In the genomic region with DNA sequence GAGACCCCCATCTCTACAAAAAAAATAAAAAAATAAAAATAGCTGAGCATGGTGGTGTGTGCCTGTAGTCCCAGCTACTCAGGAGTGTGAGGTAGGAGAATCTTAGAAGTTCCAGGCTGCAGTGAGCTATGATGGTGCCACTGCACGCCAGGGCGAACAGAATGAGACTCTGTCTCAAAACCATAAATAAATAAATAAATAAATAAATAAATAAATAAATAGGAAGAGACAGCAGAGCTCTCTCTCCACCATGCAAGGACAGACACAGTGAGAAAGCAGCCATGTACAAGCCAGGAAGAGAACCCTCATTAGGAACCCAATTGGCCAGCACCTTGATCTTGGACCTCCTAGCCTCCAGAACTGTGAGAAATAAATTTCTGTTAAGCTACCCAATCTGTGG, we compare ENCODE assay signal across 32 cellular contexts. TPM values are rescaled to one million over a fixed set of nuclear protein-coding genes. Genes with fewer than 3 reads are reported as not detected.
DNase-seq lines count a peak whose midpoint lies in the region; ATAC-seq, FAIRE-seq and TF ChIP-seq lines count a peak whose summit lies in the region.
"Had no signal": no experiment of that assay in that cellular context is flagged by ENCODE, and none has a peak within 500 bp of the region (broad histone marks: within the 10 kb centered on the region; RNA-seq: fewer than 3 reads in every experiment).

No MANE protein-coding gene starts in this region.

- intact Hi-C loops in spleen (cut with DNase I; ENCODE audit: low total_unique reads): no loop called here
- intact Hi-C loops in left ventricle myocardium superior (cut with micrococcal nuclease): no loop called here
- intact Hi-C loops in left lung (cut with DNase I): no loop called here

- H4K20me1 ChIP-seq in Karpas-422 (ENCODE audit: insufficient read depth, low read depth, low read length): no peaks in the 10 kb centered on the region
- H4K20me1 ChIP-seq: BLaER1; BLaER1 treated with 17β-estradiol and CSF1 and Interleukin-3, amounts not matched to agents 10 nM and 100 nM had no signal

- H3K9me3 ChIP-seq in A549 (no peaks in the 10 kb centered on the region), HEK293 (ENCODE audit: control insufficient read depth, insufficient read depth, low read depth, low read length) (no peaks in the 10 kb centered on the region), Karpas-422 (ENCODE audit: low read length) (no peaks in the 10 kb centered on the region), spleen (no peaks in the 10 kb centered on the region), left lung (no peaks in the 10 kb centered on the region)
- H3K9me3 ChIP-seq: BE2C; BLaER1; BLaER1 treated with 17β-estradiol and CSF1 and Interleukin-3, amounts not matched to agents 10 nM and 100 nM; Caco-2 had no signal

- FAIRE-seq in A549 (lab: Jason Lieb, UNC): no peak
- FAIRE-seq: A204.1, D721Med had no signal

- CTCF ChIA-PET in A549 (lab: Yijun Ruan, JAX) (interaction anchor here (1.0 to 1.1 kb wide), 2 partner anchors 9 to 321 kb away, joined by 3 read pairs; no protein-coding TSS in a partner anchor), HEK293 (lab: Yijun Ruan, JAX) (no interaction called here)

- peaks cover 5 to 9% of the 10 kb centered on the region in 2 experiments; a peak in 2 of 3 replicates for H3K36me3 ChIP-seq in HEK293 (ENCODE audit: control insufficient read depth in 2 of 2, insufficient read depth in 1 of 2, low read length in 2 of 2)
- H3K36me3 ChIP-seq in Karpas-422 (ENCODE audit: insufficient read depth, low read length): no peaks in the 10 kb centered on the region; the same call in 1 of the 2 replicates
- peaks cover 0 to 62% (median 19%) of the 10 kb centered on the region in 6 donors for H3K36me3 ChIP-seq in spleen
- peaks cover 0 to 19% of the 10 kb centered on the region in 2 donors for H3K36me3 ChIP-seq in left lung

- H3K4me3 ChIP-seq in A549 (no peak overlapping the region), HEK293 (ENCODE audit: low read depth, low read length) (no peak overlapping the region), Karpas-422 (ENCODE audit: low read length) (no peak overlapping the region), spleen (no peak overlapping the region), left lung (no peak overlapping the region)
- H3K4me3 ChIP-seq: BLaER1; BLaER1 treated with 17β-estradiol and CSF1 and Interleukin-3, amounts not matched to agents 10 nM and 100 nM had no signal

- no peak overlapping the region for H3K9ac ChIP-seq in Karpas-422 (ENCODE audit: low read length)
- H3K9ac ChIP-seq: BLaER1; BLaER1 treated with 17β-estradiol and CSF1 and Interleukin-3, amounts not matched to agents 10 nM and 100 nM had no signal

- ATAC-seq in A549 (no peak), left ventricle myocardium superior (no peak), left lung (no peak)
- ATAC-seq: CD8-positive, alpha-beta T cell had no signal

- no peak for TF ChIP-seq EP300 in A549 (IDR thresholded peaks at IDR 0.05)

- H3K4me1 ChIP-seq in A549: peaks cover 17% of the 10 kb centered on the region; the same call in 2 of the 3 replicates
- H3K4me1 ChIP-seq in HEK293 (ENCODE audit: control insufficient read depth, insufficient read depth, low read length): peaks cover 12% of the 10 kb centered on the region
- H3K4me1 ChIP-seq in Karpas-422 (ENCODE audit: low read length): peaks cover 5% of the 10 kb centered on the region
- H3K4me1 ChIP-seq in spleen: peaks cover 0 to 10% (median 8%) of the 10 kb centered on the region in 6 donors
- peaks cover 0 to 8% of the 10 kb centered on the region in 2 donors for H3K4me1 ChIP-seq in left lung
- H3K4me1 ChIP-seq: Caco-2 had no signal

- H3K4me2 ChIP-seq in A549 (no peak overlapping the region), Karpas-422 (ENCODE audit: low read depth, low read length, poor library complexity, severe bottlenecking) (no peak overlapping the region)
- H3K4me2 ChIP-seq: BLaER1; BLaER1 treated with 17β-estradiol and CSF1 and Interleukin-3, amounts not matched to agents 10 nM and 100 nM had no signal

- POLR2A ChIA-PET in A549 (lab: Yijun Ruan, JAX) (interaction anchor here (1.0 kb wide), 1 partner anchor 27 kb away, joined by 3 read pairs; the partner anchor contains the start of gene MAP2K5), HEK293 (lab: Yijun Ruan, JAX) (no interaction called here)

- H3K79me2 ChIP-seq in Karpas-422 (ENCODE audit: low read length): peaks cover 3% of the 10 kb centered on the region; the same call in 1 of the 2 replicates

- WGBS in A549 (ENCODE audit: missing lambda C conversion rate): 98% methylated on average over 2 of the region's 2 CpGs
- WGBS in spleen, 5 donors: 92 to 100% (median 96%) methylated on average over 2 of the region's 2 CpGs

- H3K27me3 ChIP-seq in Karpas-422 (ENCODE audit: low read length) (no peaks in the 10 kb centered on the region), spleen (replicated peaks in 1 of 7) (no peaks in the 10 kb centered on the region), left lung (no peaks in the 10 kb centered on the region)
- H3K27me3 ChIP-seq: BE2C; BLaER1; BLaER1 treated with 17β-estradiol and CSF1 and Interleukin-3, amounts not matched to agents 10 nM and 100 nM had no signal

- H2AFZ ChIP-seq in Karpas-422 (ENCODE audit: low read length): no peak overlapping the region

- no peaks in the 10 kb centered on the region for H3K9me2 ChIP-seq in Karpas-422 (replicated peaks; ENCODE audit: insufficient read depth, low read length)

- H3K27ac ChIP-seq in A549 (no peak overlapping the region), HEK293 (ENCODE audit: extremely low read depth, low read depth, low read length) (no peak overlapping the region), Karpas-422 (ENCODE audit: low read length) (no peak overlapping the region), spleen (no peak overlapping the region), left lung (no peak overlapping the region)
- H3K27ac ChIP-seq: 22Rv1; BLaER1; BLaER1 treated with 17β-estradiol and CSF1 and Interleukin-3, amounts not matched to agents 10 nM and 100 nM; C4-2B had no signal

- DNase-seq in A549 (ENCODE audit: low read depth in 1 of 2, low spot score in 1 of 2) (no peak), Karpas-422 (peak; percentile 6), spleen (no peak), left ventricle myocardium superior (no peak), left lung (no peak)
- DNase-seq: 8988T; ACHN; AML-193; BE2C; C1 segment of cervical spinal cord; Caco-2; Calu3; CD4-positive, alpha-beta memory T cell; CD4-positive, alpha-beta T cell; CD4-positive, CD25-positive, alpha-beta regulatory T cell; CD8-positive, alpha-beta memory T cell; CD8-positive, alpha-beta T cell; COR-L47; DMS 273 treated with DMSO at 0.1 percent for 48 hours; DMS153; DMS53; DMS79; DMS79 treated with DMSO at 0.1 percent for 48 hours; DND-41; EL had no signal

- TF ChIP-seq POLR2A in A549 (IDR thresholded peaks at IDR 0.05; ENCODE audit: low read length) (no peak), spleen (IDR thresholded peaks at IDR 0.05) (no peak)

- TF ChIP-seq CTCF in A549 (IDR thresholded peaks at IDR 0.05) (no peak), HEK293 (tag by site-specific recombination; IDR thresholded peaks at IDR 0.05) (no peak), spleen (IDR thresholded peaks at IDR 0.05 in 8 of 11, conservative IDR thresholded peaks at IDR 0.05 in 3 of 11) (no peak), left lung (IDR thresholded peaks at IDR 0.05) (no peak)

- TF ChIP-seq RAD21 in A549 (conservative IDR thresholded peaks at IDR 0.05 in 1 of 2, IDR thresholded peaks at IDR 0.05 in 1 of 2): no peak

TF ChIP-seq in A549, 52 proteins besides CTCF, POLR2A, EP300 and RAD21:
- TF ChIP-seq ZC3H11A (IDR thresholded peaks at IDR 0.05) (peak; percentile 90), TP53 (CRISPR knock-in tag; IDR thresholded peaks at IDR 0.05) (no peak)
TF ChIP-seq in A549: peak in this region for 1.

TF ChIP-seq in HEK293, 187 proteins besides CTCF, POLR2A, EP300 and RAD21 (continues in another document):
- TF ChIP-seq, protein P1, sequence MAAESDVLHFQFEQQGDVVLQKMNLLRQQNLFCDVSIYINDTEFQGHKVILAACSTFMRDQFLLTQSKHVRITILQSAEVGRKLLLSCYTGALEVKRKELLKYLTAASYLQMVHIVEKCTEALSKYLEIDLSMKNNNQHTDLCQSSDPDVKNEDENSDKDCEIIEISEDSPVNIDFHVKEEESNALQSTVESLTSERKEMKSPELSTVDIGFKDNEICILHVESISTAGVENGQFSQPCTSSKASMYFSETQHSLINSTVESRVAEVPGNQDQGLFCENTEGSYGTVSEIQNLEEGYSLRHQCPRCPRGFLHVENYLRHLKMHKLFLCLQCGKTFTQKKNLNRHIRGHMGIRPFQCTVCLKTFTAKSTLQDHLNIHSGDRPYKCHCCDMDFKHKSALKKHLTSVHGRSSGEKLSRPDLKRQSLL (tag by site-specific recombination; IDR thresholded peaks at IDR 0.05): no peak
- TF ChIP-seq ZNF48 (tag by site-specific recombination; IDR thresholded peaks at IDR 0.05): no peak
- peak; percentile 71; the same call in 1 of the 2 replicates for TF ChIP-seq ZNF560 (tag by site-specific recombination; IDR thresholded peaks at IDR 0.05; ENCODE audit: borderline replicate concordance)
- TF ChIP-seq MZF1 (tag by site-specific recombination; IDR thresholded peaks at IDR 0.05; ENCODE audit: borderline replicate concordance): no peak; the same call in 1 of the 2 replicates

RNA-seq across cellular contexts. Expression of gene C15orf61, which starts 5.4 kb away (rescaled TPM):
- polyA plus RNA-seq in A549 (2011; rRNA removed): 3.7 and 5.9 TPM in 2 replicates
- 6.8 and 9.3 TPM in 2 replicates for polyA plus RNA-seq in A549 (2012; cell fraction: cytosol; rRNA removed)
- 4.2 and 7.0 TPM in 2 replicates for polyA plus RNA-seq in A549 (2012; cell fraction: nucleus; rRNA removed)
- polyA plus RNA-seq in A549 (2017; fragmentation: RNase III; extraction: RNeasy Plus Mini Kit Qiagen cat#74134 plus additional on column Dnase treatment): 3.6 to 3.7 TPM (median 3.6 TPM) in 3 replicates
- 3.1 and 4.4 TPM in 2 replicates for polyA minus RNA-seq in A549 (2011; rRNA and poly(A)+ RNA removed)
- total RNA-seq in Karpas-422 (2014; rRNA removed; shearing (Covaris generic); ENCODE audit: low replicate concordance): 13.3 and 19.7 TPM in 2 replicates
- 1 to 10 TPM; 2.8 to 10.0 (median 4.6) TPM for total RNA-seq in spleen
- polyA plus RNA-seq in spleen: 1 to 10 TPM in 2 of 3 donors, under 1 TPM in 1; 0.87 to 1.5 (median 1.5) TPM
- 13.6 TPM for total RNA-seq in left ventricle myocardium superior
- 1 to 10 TPM; 5.8 to 6.9 TPM for total RNA-seq in left lung

RNA-seq across cellular contexts. Expression of gene MAP2K5, which starts 26.9 kb away (rescaled TPM):
- polyA plus RNA-seq in A549 (2011; rRNA removed) (7.8 and 9.2 TPM in 2 replicates), A549 (2017; fragmentation: RNase III; extraction: RNeasy Plus Mini Kit Qiagen cat#74134 plus additional on column Dnase treatment) (10.2 to 12.2 TPM (median 11.0 TPM) in 3 replicates), spleen (10 to 100 TPM in 2 of 3 donors, 1 to 10 TPM in 1; 8.4 to 11.0 (median 10.2) TPM)
- polyA plus RNA-seq in A549 (2012; cell fraction: cytosol; rRNA removed): 5.7 and 7.8 TPM in 2 replicates
- polyA plus RNA-seq in A549 (2012; cell fraction: nucleus; rRNA removed): 7.8 and 8.1 TPM in 2 replicates
- 11.4 and 13.8 TPM in 2 replicates for polyA minus RNA-seq in A549 (2011; rRNA and poly(A)+ RNA removed)
- total RNA-seq in Karpas-422 (2014; rRNA removed; shearing (Covaris generic); ENCODE audit: low replicate concordance): 32.0 and 32.1 TPM in 2 replicates
- total RNA-seq in spleen (10 to 100 TPM in 6 of 7 donors, 1 to 10 TPM in 1; 9.5 to 30.4 (median 18.0) TPM), left ventricle myocardium superior (22.0 TPM), left lung (10 to 100 TPM; 13.5 to 17.0 TPM)

Comparison
In these comparisons a context has a peak if more than half of its experiments do, and no peak if none do; other contexts are left out.
1. Of the 5 proteins assayed by ChIP-seq in both HEK293 and A549: peak only in HEK293: REST; only in A549: none; in both: none; in neither: 4.